27 cellular contexts compared by ENCODE assay signal in genomic region chr17:50545306-50545705, GRCh38. TPM values are rescaled to one million over a fixed set of nuclear protein-coding genes. Genes with fewer than 3 reads are reported as not detected.
"Had no signal": no experiment of that assay in that cellular context is flagged by ENCODE, and none has a peak within 500 bp of the region (broad histone marks: within the 10 kb centered on the region; RNA-seq: fewer than 3 reads in every experiment).

No MANE protein-coding gene starts in this region.

- H3K9me3 Mint-ChIP-seq: naive thymus-derived CD4-positive, alpha-beta T cell; stimulated activated naive B cell treated with anti-CD40 and anti-IgM and Interleukin-4, amounts not matched to agents 10 μg/mL and 1 μg/mL and 100 μg/mL, for 72 hours; stimulated activated naive CD8-positive, alpha-beta T cell treated with anti-CD3 and anti-CD28 coated beads, Interleukin-15, amount 100 ng/mL, for 72 hours had no signal

- H3K4me3 ChIP-seq: coronary artery, dorsolateral prefrontal cortex, hepatocyte, lung, psoas muscle, right lobe of liver, spleen, testis, tibial nerve had no signal

- H3K9ac ChIP-seq: parathyroid adenoma had no signal

- FAIRE-seq: kidney had no signal

- H2AFZ ChIP-seq: hepatocyte, parathyroid adenoma had no signal

- H3K27ac Mint-ChIP-seq: stimulated activated naive B cell treated with anti-CD40 and anti-IgM and Interleukin-4, amounts not matched to agents 10 μg/mL and 1 μg/mL and 100 μg/mL, for 72 hours; stimulated activated naive CD8-positive, alpha-beta T cell treated with anti-CD3 and anti-CD28 coated beads, Interleukin-15, amount 100 ng/mL, for 72 hours had no signal

- H3K36me3 ChIP-seq: right lobe of liver had no signal

- H3K27ac ChIP-seq: coronary artery, dorsolateral prefrontal cortex, hepatocyte, parathyroid adenoma, psoas muscle, right lobe of liver, spleen, testis, tibial nerve had no signal

- ATAC-seq: left cardiac atrium; left ventricle myocardium superior; naive thymus-derived CD4-positive, alpha-beta T cell; psoas muscle; right lobe of liver; stimulated activated naive B cell treated with anti-CD40 and anti-IgM and Interleukin-4, amounts not matched to agents 10 μg/mL and 1 μg/mL and 100 μg/mL, for 72 hours; stimulated activated naive CD8-positive, alpha-beta T cell treated with anti-CD3 and anti-CD28 coated beads, Interleukin-15, amount 100 ng/mL, for 72 hours had no signal

- H3K27me3 ChIP-seq: dorsolateral prefrontal cortex, hepatocyte, right lobe of liver, testis, tibial nerve had no signal

- H3K4me2 ChIP-seq: hepatocyte had no signal

- H3K4me3 Mint-ChIP-seq: stimulated activated naive B cell treated with anti-CD40 and anti-IgM and Interleukin-4, amounts not matched to agents 10 μg/mL and 1 μg/mL and 100 μg/mL, for 72 hours; stimulated activated naive CD8-positive, alpha-beta T cell treated with anti-CD3 and anti-CD28 coated beads, Interleukin-15, amount 100 ng/mL, for 72 hours had no signal

- H3K9me3 ChIP-seq: psoas muscle, right lobe of liver, spleen, testis, tibial nerve had no signal

- DNase-seq: dorsolateral prefrontal cortex; effector CD8-positive, alpha-beta T cell; foreskin melanocyte; head of caudate nucleus; kidney; left cardiac atrium; left ventricle myocardium superior; mesenchymal stem cell; naive thymus-derived CD4-positive, alpha-beta T cell; nucleus accumbens; psoas muscle; retina; right lobe of liver; spleen; stimulated activated CD4-positive, alpha-beta T cell treated with anti-CD3 and anti-CD28 coated beads, Interleukin-15, amount 100 ng/mL, for 24 hours; stimulated activated CD4-positive, alpha-beta T cell treated with anti-CD3 and anti-CD28 coated beads, Interleukin-1b, Interleukin-23, amount 100 ng/mL, for 48 hours; stimulated activated CD4-positive, alpha-beta T cell treated with anti-CD3 and anti-CD28 coated beads, Interleukin-4, amount 100 ng/mL, for 4 hours; stimulated activated naive B cell treated with anti-CD40 and anti-IgM and Interleukin-4, amounts not matched to agents 10 μg/mL and 1 μg/mL and 100 μg/mL, for 72 hours; stimulated activated naive CD8-positive, alpha-beta T cell treated with anti-CD3 and anti-CD28 coated beads, Interleukin-15, amount 100 ng/mL, for 72 hours; testis had no signal

RNA-seq across cellular contexts. Expression of gene EPN3, which starts 12.8 kb away (rescaled TPM):
- total RNA-seq: naive thymus-derived CD4-positive, alpha-beta T cell; spleen; subcutaneous adipose tissue had no signal
- polyA plus RNA-seq: naive thymus-derived CD4-positive, alpha-beta T cell; neural cell had no signal

RNA-seq across cellular contexts. Expression of gene CACNA1G, which starts 15.2 kb away (rescaled TPM):
- total RNA-seq: naive thymus-derived CD4-positive, alpha-beta T cell; right lobe of liver had no signal
- polyA plus RNA-seq: naive thymus-derived CD4-positive, alpha-beta T cell had no signal
